ENCODE assay signal across 8 cellular contexts in genomic region chr1:155261888-155262673, GRCh38. TPM values are rescaled to one million over a fixed set of nuclear protein-coding genes. Genes with fewer than 3 reads are reported as not detected.
DNase-seq lines count a peak whose midpoint lies in the region; ATAC-seq and TF ChIP-seq lines count a peak whose summit lies in the region.

Gene SCAMP3, minus strand, starts transcription at chr1:155262360. Its CDS starts 209 bp downstream, at chr1:155262151.

- peaks cover 56% of the 10 kb centered on the region for H3K36me3 Mint-ChIP-seq in activated T-helper 1 cell treated with anti-CD3 and anti-CD28 coated beads, Interleukin-12 subunit alpha, Interleukin-12 subunit beta, Interleukin-2, Interleukin-4 antibody, amounts not matched to agents 30 ng/mL and 10 ng/mL and 1 ng/mL, durations not matched to agents 14 hours and 24 hours and 36 hours (ENCODE audit: low read depth)
- peaks cover 4 to 49% (median 22%) of the 10 kb centered on the region in 5 donors for H3K36me3 Mint-ChIP-seq in naive thymus-derived CD4-positive, alpha-beta T cell
- peaks cover 62 to 67% of the 10 kb centered on the region in 2 donors for H3K36me3 Mint-ChIP-seq in stimulated activated naive B cell treated with anti-CD40 and anti-IgM and Interleukin-4, amounts not matched to agents 10 μg/mL and 1 μg/mL and 100 μg/mL, for 72 hours

- WGBS in GM23248 (ENCODE audit: low coverage in 1 of 2, low lambda C conversion rate in 2 of 2, missing lambda C conversion rate in 2 of 2), 2 experiments, result 1% methylated on average over 44 to 47 of the region's 47 CpGs

- H3K4me2 ChIP-seq in DND-41 (ENCODE audit: insufficient read depth, low read length) (peak within 1 kb of the TSS; percentile 94), GM23248 (ENCODE audit: unreplicated experiment) (peak within 1 kb of the TSS; percentile 95)

- peak within 1 kb of the TSS; percentile 90 for H3K4me3 Mint-ChIP-seq in activated T-helper 1 cell treated with anti-CD3 and anti-CD28 coated beads, Interleukin-12 subunit alpha, Interleukin-12 subunit beta, Interleukin-2, Interleukin-4 antibody, amounts not matched to agents 30 ng/mL and 10 ng/mL and 1 ng/mL, durations not matched to agents 14 hours and 24 hours and 36 hours
- peak within 1 kb of the TSS; percentile 81 to 100 (median 98) for H3K4me3 Mint-ChIP-seq in naive thymus-derived CD4-positive, alpha-beta T cell
- peak within 1 kb of the TSS; percentile 97 for H3K4me3 Mint-ChIP-seq in stimulated activated naive B cell treated with anti-CD40 and anti-IgM and Interleukin-4, amounts not matched to agents 10 μg/mL and 1 μg/mL and 100 μg/mL, for 72 hours

- peaks cover 28% of the 10 kb centered on the region for H3K4me1 ChIP-seq in DND-41 (ENCODE audit: insufficient read depth, low read length)
- H3K4me1 ChIP-seq in GM23248 (ENCODE audit: insufficient read depth), result peaks cover 8% of the 10 kb centered on the region
- H3K4me1 ChIP-seq in naive thymus-derived CD4-positive, alpha-beta T cell (ENCODE audit: control insufficient read depth in 2 of 2, insufficient read depth in 2 of 2, low read length in 2 of 2), result peaks cover 18 to 19% of the 10 kb centered on the region in 2 donors

- peaks cover 21% of the 10 kb centered on the region for H3K79me2 ChIP-seq in DND-41 (ENCODE audit: insufficient read depth, low read length)
- H3K79me2 ChIP-seq in GM23248 (ENCODE audit: insufficient read depth), result peaks cover 28% of the 10 kb centered on the region

- peaks cover 66% of the 10 kb centered on the region for H3K36me3 ChIP-seq in DND-41 (ENCODE audit: insufficient read depth, low read length)
- peaks cover 39% of the 10 kb centered on the region for H3K36me3 ChIP-seq in GM23248 (ENCODE audit: low read depth)
- H3K36me3 ChIP-seq in naive thymus-derived CD4-positive, alpha-beta T cell (ENCODE audit: control insufficient read depth in 2 of 3, insufficient read depth in 3 of 3, low read length in 3 of 3), result peaks cover 5 to 65% (median 19%) of the 10 kb centered on the region in 3 experiments

- intact Hi-C loops in activated T-helper 1 cell treated with anti-CD3 and anti-CD28 coated beads, Interleukin-12 subunit alpha, Interleukin-12 subunit beta, Interleukin-2, Interleukin-4 antibody, amounts not matched to agents 30 ng/mL and 10 ng/mL and 1 ng/mL, durations not matched to agents 14 hours and 24 hours and 36 hours (cut with micrococcal nuclease), result loop anchor here (1.0 to 5.0 kb wide), 10 partner anchors 11 to 595 kb away; partner anchors contain the start of genes CLK2, DAP3, FDPS and GON4L
- intact Hi-C loops in naive thymus-derived CD4-positive, alpha-beta T cell (cut with micrococcal nuclease), result loop anchor here (1.0 to 10.0 kb wide), 6 partner anchors 11 to 793 kb away; partner anchors contain the start of genes CLK2 (in 2 of the 2), FDPS (in 2 of the 2), HCN3 (in 1 of the 2) and LAMTOR2 (in 1 of the 2)

- no peak for TF ChIP-seq CTCF in DND-41 (IDR thresholded peaks at IDR 0.05; ENCODE audit: borderline replicate concordance, extremely low read depth, low read length, poor library complexity, severe bottlenecking)

- peaks cover 38% of the 10 kb centered on the region for H3K4me1 Mint-ChIP-seq in activated T-helper 1 cell treated with anti-CD3 and anti-CD28 coated beads, Interleukin-12 subunit alpha, Interleukin-12 subunit beta, Interleukin-2, Interleukin-4 antibody, amounts not matched to agents 30 ng/mL and 10 ng/mL and 1 ng/mL, durations not matched to agents 14 hours and 24 hours and 36 hours (ENCODE audit: low read depth)
- peaks cover 22 to 42% (median 33%) of the 10 kb centered on the region in 7 donors for H3K4me1 Mint-ChIP-seq in naive thymus-derived CD4-positive, alpha-beta T cell
- peaks cover 26 to 58% of the 10 kb centered on the region in 2 donors for H3K4me1 Mint-ChIP-seq in stimulated activated naive B cell treated with anti-CD40 and anti-IgM and Interleukin-4, amounts not matched to agents 10 μg/mL and 1 μg/mL and 100 μg/mL, for 72 hours

- no peaks in the 10 kb centered on the region for H3K27me3 Mint-ChIP-seq in activated T-helper 1 cell treated with anti-CD3 and anti-CD28 coated beads, Interleukin-12 subunit alpha, Interleukin-12 subunit beta, Interleukin-2, Interleukin-4 antibody, amounts not matched to agents 30 ng/mL and 10 ng/mL and 1 ng/mL, durations not matched to agents 14 hours and 24 hours and 36 hours (ENCODE audit: insufficient read depth)
- H3K27me3 Mint-ChIP-seq in naive thymus-derived CD4-positive, alpha-beta T cell, result no peaks in the 10 kb centered on the region
- H3K27me3 Mint-ChIP-seq in stimulated activated naive B cell treated with anti-CD40 and anti-IgM and Interleukin-4, amounts not matched to agents 10 μg/mL and 1 μg/mL and 100 μg/mL, for 72 hours, result no peaks in the 10 kb centered on the region

- POLR2A ChIA-PET in naive thymus-derived CD4-positive, alpha-beta T cell (lab: Charles Lee), result interaction anchor here (0.6 to 4.2 kb wide), 18 partner anchors 10 to 1269 kb away, joined by 3 to 40 read pairs (median 4); partner anchors contain the start of genes CLK2, MSTO1 and RUSC1

- H2AFZ ChIP-seq in DND-41 (ENCODE audit: low read depth, low read length), result peak within 1 kb of the TSS; percentile 75
- H2AFZ ChIP-seq in GM23248, result peak within 1 kb of the TSS; percentile 85

- H3F3A ChIP-seq in GM23248 (ENCODE audit: insufficient read depth), result peaks cover 61% of the 10 kb centered on the region

- peak within 1 kb of the TSS; percentile 67 to 73 for H3K4me3 ChIP-seq in DND-41 (ENCODE audit: low read depth in 1 of 2, low read length in 2 of 2)
- peak within 1 kb of the TSS; percentile 98 for H3K4me3 ChIP-seq in GM23248
- H3K4me3 ChIP-seq in naive thymus-derived CD4-positive, alpha-beta T cell (ENCODE audit: low read length), result peak within 1 kb of the TSS; percentile 88

- peaks cover 11% of the 10 kb centered on the region; the same call in 1 of the 2 replicates for H4K20me1 ChIP-seq in DND-41 (ENCODE audit: insufficient read depth, low read length)
- no peaks in the 10 kb centered on the region for H4K20me1 ChIP-seq in GM23248 (ENCODE audit: insufficient read depth)

- H3K27ac Mint-ChIP-seq in activated T-helper 1 cell treated with anti-CD3 and anti-CD28 coated beads, Interleukin-12 subunit alpha, Interleukin-12 subunit beta, Interleukin-2, Interleukin-4 antibody, amounts not matched to agents 30 ng/mL and 10 ng/mL and 1 ng/mL, durations not matched to agents 14 hours and 24 hours and 36 hours, result peak within 1 kb of the TSS; percentile 88
- H3K27ac Mint-ChIP-seq in naive thymus-derived CD4-positive, alpha-beta T cell, result peak within 1 kb of the TSS; percentile 89 to 98 (median 96)
- H3K27ac Mint-ChIP-seq in stimulated activated naive B cell treated with anti-CD40 and anti-IgM and Interleukin-4, amounts not matched to agents 10 μg/mL and 1 μg/mL and 100 μg/mL, for 72 hours, result peak within 1 kb of the TSS; percentile 98

- peak; percentile 91 for DNase-seq in DND-41
- DNase-seq in GM23248, result peak; percentile 99
- peak; percentile 98 to 99 for DNase-seq in Kasumi-1 (lab: John Stamatoyannopoulos, UW)
- peak; percentile 98 for DNase-seq in RPMI7951 (ENCODE audit: low read depth)
- DNase-seq in activated T-helper 1 cell treated with anti-CD3 and anti-CD28 coated beads, Interleukin-12 subunit alpha, Interleukin-12 subunit beta, Interleukin-2, Interleukin-4 antibody, amounts not matched to agents 30 ng/mL and 10 ng/mL and 1 ng/mL, durations not matched to agents 14 hours and 24 hours and 36 hours (ENCODE audit: low spot score), result peak; percentile 88
- peak; percentile 98 for DNase-seq in fibroblast of gingiva (ENCODE audit: low read depth)
- peak; percentile 52 to 89 (median 79) for DNase-seq in naive thymus-derived CD4-positive, alpha-beta T cell
- peak; percentile 91 for DNase-seq in stimulated activated naive B cell treated with anti-CD40 and anti-IgM and Interleukin-4, amounts not matched to agents 10 μg/mL and 1 μg/mL and 100 μg/mL, for 72 hours

- H3K27me3 ChIP-seq in DND-41 (ENCODE audit: insufficient read depth, low read length, poor library complexity) (no peaks in the 10 kb centered on the region), GM23248 (replicated peaks; ENCODE audit: insufficient read depth) (no peaks in the 10 kb centered on the region)
- H3K27me3 ChIP-seq in naive thymus-derived CD4-positive, alpha-beta T cell (ENCODE audit: control insufficient read depth in 2 of 2, insufficient read depth in 2 of 2, low read length in 2 of 2), result no peaks in the 10 kb centered on the region

- in situ Hi-C loops in GM23248 (cut with MboI), result no loop called here

- no peaks in the 10 kb centered on the region for H3K9me2 ChIP-seq in GM23248 (ENCODE audit: insufficient read depth)

- ATAC-seq in DND-41 (ENCODE audit: insufficient read depth, low read depth), result peak; percentile 97
- ATAC-seq in naive thymus-derived CD4-positive, alpha-beta T cell, result peak; percentile 99
- ATAC-seq in stimulated activated naive B cell treated with anti-CD40 and anti-IgM and Interleukin-4, amounts not matched to agents 10 μg/mL and 1 μg/mL and 100 μg/mL, for 72 hours (replicated peaks), result peak; percentile 97

- H3K9me3 ChIP-seq in DND-41 (ENCODE audit: insufficient read depth, low read length, severe bottlenecking) (no peaks in the 10 kb centered on the region), GM23248 (ENCODE audit: low read depth) (no peaks in the 10 kb centered on the region)
- H3K9me3 ChIP-seq in naive thymus-derived CD4-positive, alpha-beta T cell (ENCODE audit: control insufficient read depth in 2 of 3, low read length in 3 of 3), result no peaks in the 10 kb centered on the region

- CTCF ChIA-PET in naive thymus-derived CD4-positive, alpha-beta T cell (lab: Charles Lee), result interaction anchor here (0.9 to 4.2 kb wide), 5 partner anchors 9 to 89 kb away, joined by 3 to 42 read pairs (median 4); partner anchors contain the start of gene KRTCAP2

- H3K27ac ChIP-seq in DND-41 (ENCODE audit: low read length) (peak within 1 kb of the TSS; percentile 74), GM23248 (peak within 1 kb of the TSS; percentile 76)
- peak within 1 kb of the TSS; percentile 87 for H3K27ac ChIP-seq in naive thymus-derived CD4-positive, alpha-beta T cell (ENCODE audit: low read depth, low read length)

- peak within 1 kb of the TSS; percentile 66 for H3K9ac ChIP-seq in DND-41 (ENCODE audit: low read depth, low read length)
- H3K9ac ChIP-seq in GM23248, result peak within 1 kb of the TSS; percentile 89

- no peaks in the 10 kb centered on the region for H3K9me3 Mint-ChIP-seq in activated T-helper 1 cell treated with anti-CD3 and anti-CD28 coated beads, Interleukin-12 subunit alpha, Interleukin-12 subunit beta, Interleukin-2, Interleukin-4 antibody, amounts not matched to agents 30 ng/mL and 10 ng/mL and 1 ng/mL, durations not matched to agents 14 hours and 24 hours and 36 hours
- H3K9me3 Mint-ChIP-seq in naive thymus-derived CD4-positive, alpha-beta T cell, result no peaks in the 10 kb centered on the region
- no peaks in the 10 kb centered on the region for H3K9me3 Mint-ChIP-seq in stimulated activated naive B cell treated with anti-CD40 and anti-IgM and Interleukin-4, amounts not matched to agents 10 μg/mL and 1 μg/mL and 100 μg/mL, for 72 hours

RNA-seq across cellular contexts. Expression of gene SCAMP3, which starts in this region (rescaled TPM):
- 53.6 and 80.5 TPM in 2 replicates for total RNA-seq in GM23248 (2014; rRNA removed; shearing (Covaris generic))
- polyA plus RNA-seq in GM23248 (2016; fragmentation: Nextera tagmentation; extraction: Ambion mirVana), result 135 and 141 TPM in 2 replicates
- 69.0 and 73.9 TPM in 2 replicates for total RNA-seq in RPMI7951 (2014; rRNA removed; shearing (Covaris generic))
- total RNA-seq in activated T-helper 1 cell treated with anti-CD3 and anti-CD28 coated beads, Interleukin-12 subunit alpha, Interleukin-12 subunit beta, Interleukin-2, Interleukin-4 antibody, amounts not matched to agents 30 ng/mL and 10 ng/mL and 1 ng/mL, durations not matched to agents 14 hours and 24 hours and 36 hours, result 147 and 168 TPM in 2 replicates
- 100 to 1,000 TPM in 3 of 5 experiments, 10 to 100 TPM in 2; 50.8 to 118 (median 100) TPM for total RNA-seq in naive thymus-derived CD4-positive, alpha-beta T cell
- 100 to 1,000 TPM; 141 to 219 TPM for polyA plus RNA-seq in naive thymus-derived CD4-positive, alpha-beta T cell

Comparison
In these comparisons a context has a peak if more than half of its experiments do, and no peak if none do; other contexts are left out.
1. Peak in every context shown above with its lines: DNase-seq, ATAC-seq, H3K4me3 ChIP-seq and H3K27ac ChIP-seq.